ENCODE assay signal across 15 cellular contexts in genomic region chr1:62092126-62092525, GRCh38.
DNase-seq lines count a peak whose midpoint lies in the region; TF ChIP-seq lines count a peak whose summit lies in the region.
"Had no signal": no experiment of that assay in that cellular context is flagged by ENCODE, and none has a peak within 500 bp of the region (broad histone marks: within the 10 kb centered on the region; RNA-seq: fewer than 3 reads in every experiment).

No MANE protein-coding gene starts in this region.

- H3K36me3 ChIP-seq in sigmoid colon, result no peaks in the 10 kb centered on the region
- H3K36me3 ChIP-seq: BLaER1 treated with 17β-estradiol and CSF1 and Interleukin-3, amounts not matched to agents 10 nM and 100 nM; HAP-1 had no signal

- no peak for TF ChIP-seq POLR2A in sigmoid colon (IDR thresholded peaks at IDR 0.05)

- no peak overlapping the region for H3K4me3 Mint-ChIP-seq in nephron progenitor cell
- H3K4me3 Mint-ChIP-seq: B cell; CD8-positive, alpha-beta T cell had no signal

- no peak overlapping the region for H3K27ac Mint-ChIP-seq in nephron progenitor cell
- H3K27ac Mint-ChIP-seq: B cell; CD8-positive, alpha-beta T cell had no signal

- H3K4me3 ChIP-seq in epithelial cell of proximal tubule (ENCODE audit: low read depth, low read length) (no peak overlapping the region), sigmoid colon (no peak overlapping the region)
- H3K4me3 ChIP-seq: BLaER1 treated with 17β-estradiol and CSF1 and Interleukin-3, amounts not matched to agents 10 nM and 100 nM; GM23248; HAP-1 had no signal

- WGBS in sigmoid colon, 2 donors, result 76 to 86% methylated on average over 4 of the region's 4 CpGs

- no peak overlapping the region for H3K27ac ChIP-seq in sigmoid colon
- H3K27ac ChIP-seq: BLaER1 treated with 17β-estradiol and CSF1 and Interleukin-3, amounts not matched to agents 10 nM and 100 nM; GM23248 had no signal

- H3K9me3 Mint-ChIP-seq in nephron progenitor cell, result peaks cover under 1% of the 10 kb centered on the region
- H3K9me3 Mint-ChIP-seq: CD8-positive, alpha-beta T cell had no signal

- TF ChIP-seq EP300 in sigmoid colon (IDR thresholded peaks at IDR 0.05), result no peak

- peak; percentile 2 for DNase-seq in epithelial cell of proximal tubule (ENCODE audit: low read depth)
- peak; percentile 75 for DNase-seq in left kidney (ENCODE audit: low read depth, low spot score)
- peak; percentile 37 for DNase-seq in nephron progenitor cell
- no peak for DNase-seq in NCI-H2107 (lab: John Stamatoyannopoulos, UW)
- no peak for DNase-seq in sigmoid colon
- DNase-seq in GM03348 (ENCODE audit: low spot score), result no peak
- DNase-seq: CD8-positive, alpha-beta T cell; DMS 273 treated with DMSO at 0.1 percent for 48 hours; DMS53; DND-41; EL; GM23248 had no signal

- H3K4me1 Mint-ChIP-seq in nephron progenitor cell, result peaks cover 5% of the 10 kb centered on the region
- H3K4me1 Mint-ChIP-seq: B cell had no signal

- H3K4me1 ChIP-seq in sigmoid colon, result no peaks in the 10 kb centered on the region
- H3K4me1 ChIP-seq: BLaER1 treated with 17β-estradiol and CSF1 and Interleukin-3, amounts not matched to agents 10 nM and 100 nM; HAP-1 had no signal

- H3K9me3 ChIP-seq in sigmoid colon, result no peaks in the 10 kb centered on the region
- H3K9me3 ChIP-seq: HAP-1 had no signal

- no peaks in the 10 kb centered on the region for H3K27me3 Mint-ChIP-seq in nephron progenitor cell (ENCODE audit: low read depth, poor library complexity)
- H3K27me3 Mint-ChIP-seq: B cell had no signal

- no peaks in the 10 kb centered on the region for H3K27me3 ChIP-seq in sigmoid colon
- H3K27me3 ChIP-seq: BLaER1 treated with 17β-estradiol and CSF1 and Interleukin-3, amounts not matched to agents 10 nM and 100 nM had no signal

- intact Hi-C loops in sigmoid colon (cut with DNase I), result no loop called here

- peaks cover 14% of the 10 kb centered on the region for H3K36me3 Mint-ChIP-seq in nephron progenitor cell (ENCODE audit: low read depth)

- TF ChIP-seq CTCF in epithelial cell of proximal tubule (conservative IDR thresholded peaks at IDR 0.05; ENCODE audit: low read depth, low read length) (no peak), nephron progenitor cell (IDR thresholded peaks at IDR 0.05) (no peak), sigmoid colon (IDR thresholded peaks at IDR 0.05) (no peak)

Comparison
In these comparisons a context has a peak if more than half of its experiments do, and no peak if none do; other contexts are left out.
1. DNase-seq: peak in epithelial cell of proximal tubule (single experiment), left kidney (single experiment) and nephron progenitor cell (single experiment); none in NCI-H2107 (single experiment), sigmoid colon (single experiment) and GM03348 (single experiment).